8 cellular contexts compared by ENCODE assay signal in genomic region chr11:14148653-14149273, GRCh38.
DNase-seq lines count a peak whose midpoint lies in the region; ATAC-seq, FAIRE-seq and TF ChIP-seq lines count a peak whose summit lies in the region.

No MANE protein-coding gene starts in this region.

- CTCF ChIA-PET in mammary epithelial cell (lab: Charles Lee; ENCODE audit: low non-redundant PET), result interaction anchor here (0.5 to 1.0 kb wide), 3 partner anchors 39 to 307 kb away, joined by 3 to 5 read pairs (median 4); no protein-coding TSS in a partner anchor
- CTCF ChIA-PET in activated CD4-positive, alpha-beta memory T cell treated with anti-CD3 and anti-CD28 coated beads for 36 hours (lab: Charles Lee), result interaction anchor here (0.6 to 5.3 kb wide), 28 partner anchors 10 to 454 kb away, joined by 3 to 63 read pairs (median 4); partner anchors contain the start of gene SPON1

- H3K4me1 Mint-ChIP-seq in activated CD4-positive, alpha-beta memory T cell treated with anti-CD3 and anti-CD28 coated beads for 36 hours (ENCODE audit: low read depth), result peaks cover 8% of the 10 kb centered on the region

- H3K27ac ChIP-seq in mammary epithelial cell (ENCODE audit: insufficient read depth, low read depth, low read length), result no peak overlapping the region
- no peak overlapping the region for H3K27ac ChIP-seq in lower lobe of right lung

- WGBS in mammary epithelial cell (ENCODE audit: low coverage, missing lambda C conversion rate), result 5% methylated on average over 3 of the region's 3 CpGs

- dilution Hi-C loops in mammary epithelial cell (cut with HindIII; ENCODE audit: low sequenced_read_pairs), result no loop called here

- intact Hi-C loops in mammary epithelial cell (cut with micrococcal nuclease) (loop anchor here (1.0 to 2.0 kb wide), 5 partner anchors 100 to 376 kb away; no protein-coding TSS in a partner anchor), lower lobe of right lung (cut with DNase I) (no loop called here)
- intact Hi-C loops in activated CD4-positive, alpha-beta memory T cell treated with anti-CD3 and anti-CD28 coated beads for 36 hours (cut with micrococcal nuclease), result loop anchor here (1.0 to 5.0 kb wide), 4 partner anchors 99 to 376 kb away; no protein-coding TSS in a partner anchor

- POLR2A ChIA-PET in activated CD4-positive, alpha-beta memory T cell treated with anti-CD3 and anti-CD28 coated beads for 36 hours (lab: Charles Lee), result no interaction called here

- no peak for FAIRE-seq in RCC 7860 (lab: Jason Lieb, UNC)

- H3K9me3 ChIP-seq in mammary epithelial cell (replicated peaks; ENCODE audit: insufficient read depth, low read length) (no peaks in the 10 kb centered on the region), lower lobe of right lung (peaks cover under 1% of the 10 kb centered on the region)

- no peak overlapping the region for H3K9ac ChIP-seq in mammary epithelial cell (ENCODE audit: insufficient read depth, low read length)

- H3K4me2 ChIP-seq in mammary epithelial cell (ENCODE audit: insufficient read depth, low read depth, low read length), result no peak overlapping the region

- H3K79me2 ChIP-seq in mammary epithelial cell (ENCODE audit: insufficient read depth, low read length), result no peaks in the 10 kb centered on the region

- no peaks in the 10 kb centered on the region for H3K27me3 ChIP-seq in mammary epithelial cell (ENCODE audit: insufficient read depth, low read length)
- no peaks in the 10 kb centered on the region for H3K27me3 ChIP-seq in lower lobe of right lung (ENCODE audit: low read depth)

- DNase-seq in AML-193 (lab: John Stamatoyannopoulos, UW) (peak; percentile 16 to 31), GM13977 (ENCODE audit: low spot score) (no peak), NCI-H2081 (lab: John Stamatoyannopoulos, UW) (peak; percentile 27 to 54), mammary epithelial cell (peak; percentile 45), lower lobe of right lung (no peak), OCI-M2 (lab: John Stamatoyannopoulos, UW; ENCODE audit: unreplicated experiment) (no peak), RCC 7860 (ENCODE audit: low spot score) (no peak)
- DNase-seq in activated CD4-positive, alpha-beta memory T cell treated with anti-CD3 and anti-CD28 coated beads for 36 hours, result no peak

- no peaks in the 10 kb centered on the region for H3K36me3 ChIP-seq in mammary epithelial cell (ENCODE audit: insufficient read depth, low read length)
- no peaks in the 10 kb centered on the region for H3K36me3 ChIP-seq in lower lobe of right lung

- H4K20me1 ChIP-seq in mammary epithelial cell (ENCODE audit: insufficient read depth, low read length), result no peaks in the 10 kb centered on the region

- peaks cover 7% of the 10 kb centered on the region for H3K9me3 Mint-ChIP-seq in activated CD4-positive, alpha-beta memory T cell treated with anti-CD3 and anti-CD28 coated beads for 36 hours

- H3K4me3 ChIP-seq in mammary epithelial cell (replicated peaks in 1 of 3; ENCODE audit: insufficient read depth in 1 of 3, low read depth in 2 of 3, low read length in 3 of 3), result no peak overlapping the region
- H3K4me3 ChIP-seq in lower lobe of right lung, result no peak overlapping the region

- H3K36me3 Mint-ChIP-seq in activated CD4-positive, alpha-beta memory T cell treated with anti-CD3 and anti-CD28 coated beads for 36 hours, result peaks cover 7% of the 10 kb centered on the region

- no peaks in the 10 kb centered on the region for H3K4me1 ChIP-seq in mammary epithelial cell (ENCODE audit: insufficient read depth, low read length)
- no peaks in the 10 kb centered on the region for H3K4me1 ChIP-seq in lower lobe of right lung

- no TSS peak for BruUV-seq in mammary epithelial cell (replicated peaks; lab: Mats Ljungman, UMichigan)

- H3K27me3 Mint-ChIP-seq in activated CD4-positive, alpha-beta memory T cell treated with anti-CD3 and anti-CD28 coated beads for 36 hours, result no peaks in the 10 kb centered on the region

- peak; percentile 53 to 73 for ATAC-seq in lower lobe of right lung

- TF ChIP-seq CTCF in GM13977 (IDR thresholded peaks at IDR 0.05; ENCODE audit: extremely low read depth, insufficient read depth, missing control alignments) (peak; percentile 51), mammary epithelial cell (conservative IDR thresholded peaks at IDR 0.05 in 1 of 2, IDR thresholded peaks at IDR 0.05 in 1 of 2; ENCODE audit: extremely low read depth in 1 of 2, insufficient read depth in 1 of 2, low read depth in 1 of 2, low read length in 2 of 2) (peak; percentile 73 to 83), lower lobe of right lung (IDR thresholded peaks at IDR 0.05) (peak; percentile 48)

- no peak overlapping the region for H3K27ac Mint-ChIP-seq in activated CD4-positive, alpha-beta memory T cell treated with anti-CD3 and anti-CD28 coated beads for 36 hours

- no peak overlapping the region for H3K4me3 Mint-ChIP-seq in activated CD4-positive, alpha-beta memory T cell treated with anti-CD3 and anti-CD28 coated beads for 36 hours

- no peak overlapping the region for H2AFZ ChIP-seq in mammary epithelial cell (ENCODE audit: low read depth, low read length)

- in situ Hi-C loops in GM13977 (cut with MboI; ENCODE audit: low pct_unique_long_range_greater_than_20kb, low sequenced_read_pairs, unreplicated experiment) (no loop called here), mammary epithelial cell (cut with MboI; ENCODE audit: low sequenced_read_pairs in 2 of 2) (loop anchor here (10.0 to 25.0 kb wide), 3 partner anchors 184 to 384 kb away; partner anchors contain the start of gene SPON1 (in 2 of the 2))

Comparison
In these comparisons a context has a peak if more than half of its experiments do, and no peak if none do; other contexts are left out.
1. DNase-seq: peak in AML-193 (2 of 2), NCI-H2081 (2 of 2) and mammary epithelial cell (single experiment); none in GM13977 (single experiment), lower lobe of right lung (single experiment), activated CD4-positive, alpha-beta memory T cell treated with anti-CD3 and anti-CD28 coated beads for 36 hours (single experiment), OCI-M2 (single experiment) and RCC 7860 (single experiment).
2. Peak in every context shown above with its lines, with median percentiles within 50 percentile points of each other: CTCF ChIP-seq.